Comparison of ENCODE assay signal across 8 cellular contexts in the genomic region with DNA sequence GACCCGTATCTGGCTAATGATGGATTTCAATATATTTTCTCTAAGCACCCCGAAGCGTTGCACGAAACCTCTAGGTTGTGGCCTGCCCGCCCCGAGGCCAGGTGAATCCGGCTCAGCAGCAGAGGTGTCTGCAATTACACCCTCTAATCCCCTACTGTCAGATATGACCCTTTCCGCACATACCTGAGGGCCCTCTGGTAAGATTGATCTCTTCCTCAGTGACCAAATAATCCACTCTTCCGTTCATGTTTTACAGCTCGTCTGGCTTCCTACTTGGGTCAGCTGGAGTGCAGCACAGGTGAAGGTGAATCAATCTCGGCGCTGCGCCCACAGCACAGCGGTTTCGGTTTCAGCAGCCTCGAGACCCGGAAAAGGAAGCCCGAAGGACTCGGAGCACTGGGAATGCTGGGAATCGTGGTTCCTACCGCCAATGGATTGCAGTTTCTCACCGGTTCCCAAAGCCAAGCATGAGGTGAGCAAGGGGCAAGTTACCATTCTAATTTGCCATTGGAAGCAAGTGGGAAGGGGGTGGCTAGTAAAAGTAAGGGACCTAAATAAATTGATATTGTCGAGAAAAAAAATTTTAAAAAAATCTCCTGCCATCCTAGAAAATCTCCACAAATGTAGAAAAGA. TPM values are rescaled to one million over a fixed set of nuclear protein-coding genes. Genes with fewer than 3 reads are reported as not detected.
DNase-seq lines count a peak whose midpoint lies in the region; ATAC-seq and TF ChIP-seq lines count a peak whose summit lies in the region.

A gene with protein sequence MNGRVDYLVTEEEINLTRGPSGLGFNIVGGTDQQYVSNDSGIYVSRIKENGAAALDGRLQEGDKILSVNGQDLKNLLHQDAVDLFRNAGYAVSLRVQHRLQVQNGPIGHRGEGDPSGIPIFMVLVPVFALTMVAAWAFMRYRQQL (minus strand): TSS at position 374 of the 633 bp plus-strand sequence. CDS start 127 bp downstream, at position 247.

- H3K36me3 Mint-ChIP-seq in T-cell (peaks cover 13% of the 10 kb centered on the region), progenitor cell of endocrine pancreas (ENCODE audit: insufficient read depth) (peaks cover 1% of the 10 kb centered on the region)

- H3K4me1 ChIP-seq in right cardiac atrium (ENCODE audit: control insufficient read depth, insufficient read depth, low read length) (no peaks in the 10 kb centered on the region), upper lobe of left lung (peaks cover 11 to 20% (median 16%) of the 10 kb centered on the region in 4 donors)

- intact Hi-C loops in right cardiac atrium (cut with DNase I) = no loop called here

- H3K27ac Mint-ChIP-seq in T-cell (peak within 1 kb of the TSS; percentile 91 to 93), progenitor cell of endocrine pancreas (peak within 1 kb of the TSS; percentile 97)

- TF ChIP-seq CTCF in progenitor cell of endocrine pancreas (IDR thresholded peaks at IDR 0.05; ENCODE audit: unreplicated experiment) = no peak
- TF ChIP-seq CTCF in upper lobe of left lung (IDR thresholded peaks at IDR 0.05) = no peak

- peak in 1 of 4 donors; percentile 53 for TF ChIP-seq POLR2A in upper lobe of left lung (IDR thresholded peaks at IDR 0.05)

- no peak for TF ChIP-seq EP300 in upper lobe of left lung (IDR thresholded peaks at IDR 0.05)

- DNase-seq in A172 (ENCODE audit: low spot score) (peak; percentile 58), MG63 (peak; percentile 69), T-cell (peak; percentile 24 to 66 (median 46)), anterior cingulate cortex (lab: John Stamatoyannopoulos, UW) (peak; percentile 5 to 83 (median 53)), right cardiac atrium (peak; percentile 69 to 84 (median 83)), progenitor cell of endocrine pancreas (ENCODE audit: low spot score, unreplicated experiment) (peak; percentile 34), upper lobe of left lung (peak; percentile 86)

- H3K27me3 ChIP-seq in MG63 (no peaks in the 10 kb centered on the region), right cardiac atrium (ENCODE audit: control insufficient read depth, insufficient read depth) (no peaks in the 10 kb centered on the region), upper lobe of left lung (no peaks in the 10 kb centered on the region)

- H3K4me3 ChIP-seq in MG63 (peak within 1 kb of the TSS; percentile 80), right cardiac atrium (ENCODE audit: low read length) (peak within 1 kb of the TSS; percentile 100), upper lobe of left lung (peak within 1 kb of the TSS; percentile 45 to 87 (median 70))

- peak within 1 kb of the TSS; percentile 70 for H3K27ac ChIP-seq in right cardiac atrium (ENCODE audit: low read length)
- H3K27ac ChIP-seq in upper lobe of left lung = peak within 1 kb of the TSS; percentile 43 to 79 (median 72)

- CTCF ChIA-PET in T-cell (lab: Charles Lee) = no interaction called here

- H3K4me1 Mint-ChIP-seq in T-cell = peaks cover 44 to 46% (median 44%) of the 10 kb centered on the region in 3 donors
- peaks cover 20% of the 10 kb centered on the region for H3K4me1 Mint-ChIP-seq in progenitor cell of endocrine pancreas (ENCODE audit: low read depth)

- H3K27me3 Mint-ChIP-seq in T-cell (peaks cover 5% of the 10 kb centered on the region in 2 donors), progenitor cell of endocrine pancreas (peaks cover under 1% of the 10 kb centered on the region)

- WGBS in right cardiac atrium = 1% methylated on average over 23 of the region's 23 CpGs
- 1% methylated on average over 23 of the region's 23 CpGs for WGBS in upper lobe of left lung, 2 donors

- no peaks in the 10 kb centered on the region for H3K9me3 Mint-ChIP-seq in T-cell
- H3K9me3 Mint-ChIP-seq in progenitor cell of endocrine pancreas (ENCODE audit: low read depth) = no peaks in the 10 kb centered on the region

- H3K9me3 ChIP-seq in MG63 = no peaks in the 10 kb centered on the region
- no peaks in the 10 kb centered on the region for H3K9me3 ChIP-seq in right cardiac atrium (ENCODE audit: control insufficient read depth, low read length)
- no peaks in the 10 kb centered on the region for H3K9me3 ChIP-seq in upper lobe of left lung

- ATAC-seq in GM18511 (IDR thresholded peaks at IDR 0.05; ENCODE audit: unreplicated experiment) (peak; percentile 73), T-cell (replicated peaks in 1 of 4) (peak; percentile 89 to 99 (median 97)), right cardiac atrium (peak; percentile 93 to 96), upper lobe of left lung (ENCODE audit: low FRiP score in 2 of 2) (peak; percentile 89 to 93)

- H3K36me3 ChIP-seq in MG63 (no peaks in the 10 kb centered on the region), upper lobe of left lung (peaks cover 0 to 8% (median 0%) of the 10 kb centered on the region in 4 donors)

- peak within 1 kb of the TSS; percentile 92 to 97 (median 92) for H3K4me3 Mint-ChIP-seq in T-cell
- peak within 1 kb of the TSS; percentile 94 for H3K4me3 Mint-ChIP-seq in progenitor cell of endocrine pancreas (ENCODE audit: low read depth)

- POLR2A ChIA-PET in T-cell (lab: Charles Lee) = no interaction called here

RNA-seq across cellular contexts. Expression of the gene that starts here (rescaled TPM):
- 15.7 and 20.3 TPM in 2 replicates for total RNA-seq in A172 (2014; rRNA removed; shearing (Covaris generic))
- total RNA-seq in MG63 (2014; rRNA removed; shearing (Covaris generic); ENCODE audit: low replicate concordance) = 8.9 and 9.3 TPM in 2 replicates
- total RNA-seq in T-cell = 10 to 100 TPM; 12.4 to 18.6 (median 13.2) TPM
- total RNA-seq in right cardiac atrium = 10 to 100 TPM; 42.7 to 51.6 (median 44.7) TPM
- polyA plus RNA-seq in right cardiac atrium = 17.9 TPM
- 39.8 and 43.1 TPM in 2 replicates for total RNA-seq in progenitor cell of endocrine pancreas
- total RNA-seq in upper lobe of left lung = 10 to 100 TPM in 5 of 6 donors, 1 to 10 TPM in 1; 9.4 to 29.7 (median 22.8) TPM

Comparison
In these comparisons a context has a peak if more than half of its experiments do, and no peak if none do; other contexts are left out.
1. Peak in every context shown above with its lines: DNase-seq, ATAC-seq, H3K4me3 ChIP-seq and H3K27ac ChIP-seq.
2. DNase-seq: peak in every context shown above with its lines; median percentile 86 in upper lobe of left lung; 83 in right cardiac atrium; 69 in MG63; 58 in A172; 53 in anterior cingulate cortex; 46 in T-cell; 34 in progenitor cell of endocrine pancreas.